ENCODE assay signal across 1 cellular context in genomic region chr9:136140966-136141365, GRCh38.
TF ChIP-seq lines count a peak whose summit lies in the region.

No MANE protein-coding gene starts in this region.

TF ChIP-seq in H1, 55 proteins besides CTCF, POLR2A, EP300 and RAD21:
- no peak for TF ChIP-seq KDM5A (IDR thresholded peaks at IDR 0.05; ENCODE audit: low read length)
- no peak for TF ChIP-seq TEAD4 (IDR thresholded peaks at IDR 0.05; ENCODE audit: low read depth, low read length)
TF ChIP-seq in H1: peak in this region for 0.
